ENCODE assay signal across 8 cellular contexts in genomic region chr16:30941600-30942420, GRCh38. TPM values are rescaled to one million over a fixed set of nuclear protein-coding genes. Genes with fewer than 3 reads are reported as not detected.
DNase-seq lines count a peak whose midpoint lies in the region; ATAC-seq and TF ChIP-seq lines count a peak whose summit lies in the region.

No MANE protein-coding gene starts in this region.

- peaks cover 23% of the 10 kb centered on the region for H3K4me1 ChIP-seq in OCI-LY1 (ENCODE audit: insufficient read depth, low read length, severe bottlenecking)
- H3K4me1 ChIP-seq in neuronal stem cell (ENCODE audit: control insufficient read depth in 2 of 2, insufficient read depth in 1 of 2, low read depth in 1 of 2, low read length in 2 of 2) = peaks cover under 1 to 5% of the 10 kb centered on the region in 2 donors
- H3K4me1 ChIP-seq in uterus = peaks cover 0 to 6% of the 10 kb centered on the region in 2 donors

- no peaks in the 10 kb centered on the region for H3K9me3 ChIP-seq in OCI-LY1 (ENCODE audit: low read length)
- no peaks in the 10 kb centered on the region for H3K9me3 ChIP-seq in neuronal stem cell (replicated peaks in 1 of 2; ENCODE audit: control insufficient read depth in 2 of 2, insufficient read depth in 1 of 2, low read depth in 1 of 2, low read length in 2 of 2)
- no peaks in the 10 kb centered on the region for H3K9me3 ChIP-seq in uterus

- intact Hi-C loops in uterus (cut with DNase I; ENCODE audit: low total_unique reads) = no loop called here

- no peak overlapping the region for H2BK5ac ChIP-seq in neuronal stem cell (ENCODE audit: low read length)

- peak overlapping the region; percentile 9 for H3K23ac ChIP-seq in neuronal stem cell (ENCODE audit: low read depth, low read length, poor library complexity)

- H3K18ac ChIP-seq in neuronal stem cell (ENCODE audit: low read length) = peak overlapping the region; percentile 91

- H3K4ac ChIP-seq in neuronal stem cell (ENCODE audit: low read length) = no peak overlapping the region

- H3K14ac ChIP-seq in neuronal stem cell (ENCODE audit: low read length) = no peak overlapping the region

- DNase-seq in COLO668 (lab: John Stamatoyannopoulos, UW; ENCODE audit: unreplicated experiment) = peak; percentile 76
- DNase-seq in activated T-cell treated with anti-CD3 and anti-CD28 coated beads, Interleukin-2, amount 50 U/mL, for 48 hours = peak; percentile 78 to 83
- DNase-seq in fibroblast of peridontal ligament (ENCODE audit: extremely low read depth) = peak; percentile 50
- DNase-seq in neuronal stem cell (ENCODE audit: low spot score) = peak; percentile 56
- DNase-seq in uterus = peak; percentile 66 to 67

- H3K9ac ChIP-seq in OCI-LY1 (ENCODE audit: low read length) (no peak overlapping the region; the same call in 1 of the 2 replicates), neuronal stem cell (ENCODE audit: low read depth, low read length, poor library complexity) (peak overlapping the region; percentile 53)

- H4K20me1 ChIP-seq in OCI-LY1 (ENCODE audit: insufficient read depth, low read length) = no peaks in the 10 kb centered on the region

- no peak overlapping the region for H4K91ac ChIP-seq in neuronal stem cell (ENCODE audit: low read depth, low read length, poor library complexity)

- no peak overlapping the region for H4K8ac ChIP-seq in neuronal stem cell (ENCODE audit: low read depth, low read length)

- peaks cover 5% of the 10 kb centered on the region for H3K79me1 ChIP-seq in neuronal stem cell (ENCODE audit: low read depth, low read length)

- ATAC-seq in GM19351 (IDR thresholded peaks at IDR 0.05; ENCODE audit: unreplicated experiment) = peak; percentile 90
- ATAC-seq in HG03457 (IDR thresholded peaks at IDR 0.05; ENCODE audit: unreplicated experiment) = peak; percentile 83

- H3K4me2 ChIP-seq in OCI-LY1 (ENCODE audit: low read length) (peak overlapping the region; percentile 44), neuronal stem cell (ENCODE audit: insufficient read depth, low read length, poor library complexity, severe bottlenecking) (no peak overlapping the region)

- H3K27ac ChIP-seq in OCI-LY1 (ENCODE audit: low read depth, low read length, poor library complexity, severe bottlenecking) (no peak overlapping the region), neuronal stem cell (replicated peaks; ENCODE audit: low read length) (no peak overlapping the region), uterus (peak overlapping the region in 1 of 2 donors; percentile 3)

- no peak for TF ChIP-seq POLR2A in uterus (IDR thresholded peaks at IDR 0.05)

- H2BK120ac ChIP-seq in neuronal stem cell (ENCODE audit: low read depth, low read length) = no peak overlapping the region

- H3F3A ChIP-seq in OCI-LY1 (ENCODE audit: insufficient read depth, low read length) = no peaks in the 10 kb centered on the region

- WGBS in neuronal stem cell (ENCODE audit: extremely low coverage in 2 of 2, insufficient read length in 2 of 2, insufficient replicate concordance in 1 of 2), 2 donors = no CpG with 5 or more reads among the region's 15 CpGs

- peaks cover 29% of the 10 kb centered on the region; the same call in 1 of the 2 replicates for H3K36me3 ChIP-seq in OCI-LY1 (ENCODE audit: insufficient read depth, low read length)
- peaks cover 44 to 80% of the 10 kb centered on the region in 2 donors for H3K36me3 ChIP-seq in neuronal stem cell (replicated peaks in 1 of 2; ENCODE audit: control insufficient read depth in 2 of 2, insufficient read depth in 2 of 2, low read length in 2 of 2)
- H3K36me3 ChIP-seq in uterus = no peaks in the 10 kb centered on the region

- H3K4me3 ChIP-seq in OCI-LY1 (ENCODE audit: low read depth, low read length, poor library complexity, severe bottlenecking) = peak overlapping the region; percentile 18
- H3K4me3 ChIP-seq in neuronal stem cell (ENCODE audit: low read length in 2 of 2) = no peak overlapping the region
- no peak overlapping the region for H3K4me3 ChIP-seq in uterus

- H2BK12ac ChIP-seq in neuronal stem cell (ENCODE audit: low read length) = peak overlapping the region; percentile 28

- H3K79me2 ChIP-seq in OCI-LY1 (ENCODE audit: insufficient read depth, low read length) = no peaks in the 10 kb centered on the region

- peak overlapping the region; percentile 30 for H2AK5ac ChIP-seq in neuronal stem cell (ENCODE audit: low read depth, low read length)

- H2BK15ac ChIP-seq in neuronal stem cell (ENCODE audit: low read length) = no peak overlapping the region

- no peaks in the 10 kb centered on the region for H3K27me3 ChIP-seq in OCI-LY1 (ENCODE audit: insufficient read depth, low read length)
- no peaks in the 10 kb centered on the region for H3K27me3 ChIP-seq in neuronal stem cell (ENCODE audit: control insufficient read depth in 3 of 3, insufficient read depth in 3 of 3, low read depth in 1 of 3, low read length in 3 of 3)
- no peaks in the 10 kb centered on the region for H3K27me3 ChIP-seq in uterus

- no peaks in the 10 kb centered on the region for H3K9me2 ChIP-seq in OCI-LY1 (ENCODE audit: low read depth, low read length)

- TF ChIP-seq CTCF in OCI-LY1 (IDR thresholded peaks at IDR 0.05; ENCODE audit: low read length) (peak; percentile 93), uterus (IDR thresholded peaks at IDR 0.05) (peak; percentile 63 to 87 (median 82))

- H2AFZ ChIP-seq in OCI-LY1 (ENCODE audit: low read length) (no peak overlapping the region), neuronal stem cell (ENCODE audit: low read length) (no peak overlapping the region)

RNA-seq across cellular contexts. Expression of gene ORAI3, which starts 7.1 kb away (rescaled TPM):
- 16.7 TPM for polyA plus RNA-seq in neuronal stem cell (2013, experiment 1 of 2)
- 16.5 TPM for polyA plus RNA-seq in neuronal stem cell (2013, experiment 2 of 2)
- total RNA-seq in uterus = 10 to 100 TPM; 21.7 to 65.0 (median 27.9) TPM

RNA-seq across cellular contexts. Expression of gene SETD1A, which starts 15.7 kb away (rescaled TPM):
- polyA plus RNA-seq in neuronal stem cell (2013, experiment 1 of 2) = 16.0 TPM
- 15.3 TPM for polyA plus RNA-seq in neuronal stem cell (2013, experiment 2 of 2)
- total RNA-seq in uterus = 10 to 100 TPM in 1 of 4 donors, 1 to 10 TPM in 3; 2.1 to 31.7 (median 3.5) TPM

RNA-seq across cellular contexts. Expression of gene FBXL19, which starts 18.4 kb away (rescaled TPM):
- 60.7 TPM for polyA plus RNA-seq in neuronal stem cell (2013, experiment 1 of 2)
- polyA plus RNA-seq in neuronal stem cell (2013, experiment 2 of 2) = 57.8 TPM
- 10 to 100 TPM in 3 of 4 donors, 1 to 10 TPM in 1; 3.8 to 25.4 (median 19.0) TPM for total RNA-seq in uterus

RNA-seq across cellular contexts. Expression of gene HSD3B7, which starts 43.2 kb away (rescaled TPM):
- polyA plus RNA-seq in neuronal stem cell (2013, experiment 1 of 2) = 0.73 TPM
- 0.64 TPM for polyA plus RNA-seq in neuronal stem cell (2013, experiment 2 of 2)
- total RNA-seq in uterus = 10 to 100 TPM in 2 of 4 donors, 1 to 10 TPM in 2; 7.2 to 18.0 (median 11.3) TPM

RNA-seq across cellular contexts. Expression of gene CTF1, which starts 45.4 kb away (rescaled TPM):
- 3.7 TPM for polyA plus RNA-seq in neuronal stem cell (2013, experiment 1 of 2)
- 4.2 TPM for polyA plus RNA-seq in neuronal stem cell (2013, experiment 2 of 2)
- total RNA-seq in uterus = 10 to 100 TPM in 2 of 4 donors, 1 to 10 TPM in 1, not detected in 1; 2.3 to 20.6 (median 13.8) TPM
